ENCODE assay signal across 20 cellular contexts in genomic region chr15:83581381-83581780, GRCh38.
A peak's percentile ranks its signal among the peaks of the same experiment; 100 is the strongest.
DNase-seq lines count a peak whose midpoint lies in the region; ATAC-seq and TF ChIP-seq lines count a peak whose summit lies in the region.
"Had no signal": no experiment of that assay in that cellular context is flagged by ENCODE, and none has a peak within 500 bp of the region (broad histone marks: within the 10 kb centered on the region; RNA-seq: fewer than 3 reads in every experiment).

No MANE protein-coding gene starts in this region.

- no peaks in the 10 kb centered on the region for H3K9me3 ChIP-seq in T-helper 17 cell (ENCODE audit: control insufficient read depth, low read length, poor library complexity, severe bottlenecking)
- H3K9me3 ChIP-seq in transverse colon = no peaks in the 10 kb centered on the region
- H3K9me3 ChIP-seq: Caco-2, SJCRH30 had no signal

- H3K36me3 ChIP-seq in transverse colon = no peaks in the 10 kb centered on the region
- H3K36me3 ChIP-seq: SJCRH30 had no signal

- peak; percentile 74 for DNase-seq in A172 (ENCODE audit: low spot score)
- DNase-seq in NB4 (ENCODE audit: low read depth) = peak; percentile 39
- DNase-seq in T-helper 17 cell = no peak
- peak; percentile 85 for DNase-seq in glomerular visceral epithelial cell (ENCODE audit: extremely low spot score)
- DNase-seq in transverse colon = no peak
- no peak for DNase-seq in AML-193 (lab: John Stamatoyannopoulos, UW)
- DNase-seq: Caco-2; CD4-positive, alpha-beta T cell; DMS153; GF-D8; H9; NCI-H1417; NCI-H1930; NCI-H345; NCI-H526; RPMI8226; SJCRH30 had no signal

- TF ChIP-seq EP300 in transverse colon (IDR thresholded peaks at IDR 0.05; ENCODE audit: low read depth) = no peak

- H3K36me3 Mint-ChIP-seq in T-helper 17 cell (ENCODE audit: low read depth) = no peaks in the 10 kb centered on the region

- no peak overlapping the region for H3K27ac ChIP-seq in transverse colon
- H3K27ac ChIP-seq: SJCRH30 had no signal

- in situ Hi-C loops in transverse colon (cut with MboI; ENCODE audit: low pct_ligation_motif_present in 1 of 4, low pct_unique_long_range_greater_than_20kb in 1 of 4, low sequenced_read_pairs in 3 of 4) = no loop called here

- intact Hi-C loops in transverse colon (cut with DNase I; ENCODE audit: low total_unique reads) = no loop called here

- no peaks in the 10 kb centered on the region for H3K27me3 ChIP-seq in transverse colon
- H3K27me3 ChIP-seq: SJCRH30 had no signal

- H3K4me1 ChIP-seq in transverse colon = no peaks in the 10 kb centered on the region
- H3K4me1 ChIP-seq: Caco-2, SJCRH30 had no signal

- TF ChIP-seq POLR2A in NB4 (IDR thresholded peaks at IDR 0.05; ENCODE audit: extremely low read depth, insufficient read length) (no peak), transverse colon (IDR thresholded peaks at IDR 0.05) (no peak)

- H3K4me3 ChIP-seq in NB4 (ENCODE audit: low read depth, low read length) (no peak overlapping the region), transverse colon (no peak overlapping the region)
- H3K4me3 ChIP-seq: K562, SJCRH30 had no signal

- WGBS in transverse colon (ENCODE audit: low coverage in 1 of 2), 2 donors = 83% methylated on average over 4 of the region's 4 CpGs; no CpG with 5 or more reads in 1 of the 2 donors

- H3K27ac Mint-ChIP-seq in T-helper 17 cell = no peak overlapping the region
- H3K27ac Mint-ChIP-seq: CD4-positive, alpha-beta T cell; H9 had no signal

- H3K27me3 Mint-ChIP-seq in T-helper 17 cell = peaks cover 2% of the 10 kb centered on the region
- H3K27me3 Mint-ChIP-seq: CD4-positive, alpha-beta T cell had no signal

- no peak for TF ChIP-seq CTCF in NB4 (IDR thresholded peaks at IDR 0.05; ENCODE audit: low read depth, low read length)
- no peak for TF ChIP-seq CTCF in transverse colon (IDR thresholded peaks at IDR 0.05)

- no peak for ATAC-seq in T-helper 17 cell
- no peak for ATAC-seq in HG02970 (IDR thresholded peaks at IDR 0.05; ENCODE audit: low FRiP score, unreplicated experiment)
- ATAC-seq in GM21390 (IDR thresholded peaks at IDR 0.05; ENCODE audit: unreplicated experiment) = no peak
- ATAC-seq: K562 had no signal

- H3K4me1 Mint-ChIP-seq in T-helper 17 cell = no peaks in the 10 kb centered on the region

- peak overlapping the region; percentile 15 for H3K4me3 Mint-ChIP-seq in T-helper 17 cell
- H3K4me3 Mint-ChIP-seq: CD4-positive, alpha-beta T cell; H9 had no signal

Comparison
In these comparisons a context has a peak if more than half of its experiments do, and no peak if none do; other contexts are left out.
1. DNase-seq: peak in A172 (single experiment), NB4 (single experiment) and glomerular visceral epithelial cell (single experiment); none in T-helper 17 cell (0 of 3), transverse colon (single experiment) and AML-193 (0 of 2).